In genomic region chr14:60250318-60251035, GRCh38 we compare ENCODE assay signal across 8 cellular contexts. TPM values are rescaled to one million over a fixed set of nuclear protein-coding genes. Genes with fewer than 3 reads are reported as not detected.
DNase-seq lines count a peak whose midpoint lies in the region; ATAC-seq, FAIRE-seq and TF ChIP-seq lines count a peak whose summit lies in the region.

No MANE protein-coding gene starts in this region.

- H3K9ac ChIP-seq in PC-3 (ENCODE audit: low read length) = peak overlapping the region; percentile 75
- H3K9ac ChIP-seq in neural cell (ENCODE audit: low read length) = peak overlapping the region; percentile 82

- H3F3A ChIP-seq in PC-3 (ENCODE audit: low read length, unreplicated experiment) = no peaks in the 10 kb centered on the region
- H3F3A ChIP-seq in neural cell (ENCODE audit: insufficient read depth, low read length, poor library complexity, severe bottlenecking) = peaks cover 7% of the 10 kb centered on the region

- peak overlapping the region; percentile 99 for H3K27ac ChIP-seq in left ventricle myocardium inferior (replicated peaks)
- peak overlapping the region; percentile 3 for H3K27ac ChIP-seq in PC-3 (ENCODE audit: low read length)
- H3K27ac ChIP-seq in neural cell (ENCODE audit: low read length) = peak overlapping the region; percentile 61

- H3K4me2 ChIP-seq in PC-3 (ENCODE audit: low read length) = peak overlapping the region; percentile 79
- H3K4me2 ChIP-seq in neural cell (ENCODE audit: low read length) = peak overlapping the region; percentile 91

- peaks cover 64% of the 10 kb centered on the region for H3K4me1 ChIP-seq in left ventricle myocardium inferior
- H3K4me1 ChIP-seq in PC-3 (ENCODE audit: insufficient read depth, low read length) = peaks cover 30% of the 10 kb centered on the region

- H3K27me3 ChIP-seq in left ventricle myocardium inferior (ENCODE audit: low read depth) = no peaks in the 10 kb centered on the region
- H3K27me3 ChIP-seq in PC-3 (ENCODE audit: low read length) = no peaks in the 10 kb centered on the region
- no peaks in the 10 kb centered on the region for H3K27me3 ChIP-seq in neural cell (ENCODE audit: insufficient read depth, low read depth, low read length)

- no peaks in the 10 kb centered on the region for H3K36me3 ChIP-seq in left ventricle myocardium inferior
- H3K36me3 ChIP-seq in PC-3 (ENCODE audit: low read depth, low read length) = no peaks in the 10 kb centered on the region
- H3K36me3 ChIP-seq in neural cell (ENCODE audit: insufficient read depth, low read length) = no peaks in the 10 kb centered on the region

- intact Hi-C loops in left ventricle myocardium inferior (cut with micrococcal nuclease) = no loop called here
- intact Hi-C loops in cardiac septum (cut with DNase I) = no loop called here
- intact Hi-C loops in PC-3 (cut with micrococcal nuclease) = loop anchor here (1.0 to 10.0 kb wide), 3 partner anchors 9 to 1014 kb away; no protein-coding TSS in a partner anchor

- POLR2A ChIA-PET in PC-3 (lab: Charles Lee; ENCODE audit: unreplicated experiment) = interaction anchor here (0.6 kb wide), 2 partner anchors 100 to 558 kb away, joined by 3 read pairs; no protein-coding TSS in a partner anchor

- CTCF ChIA-PET in PC-3 (lab: Charles Lee) = interaction anchor here (0.6 to 1.8 kb wide), 2 partner anchors 16 to 308 kb away, joined by 6 to 7 read pairs; no protein-coding TSS in a partner anchor

- H3K9me2 ChIP-seq in PC-3 (replicated peaks; ENCODE audit: low read length) (no peaks in the 10 kb centered on the region), neural cell (ENCODE audit: insufficient read depth, low read length) (no peaks in the 10 kb centered on the region)

- no peak for TF ChIP-seq EP300 in neural cell (conservative IDR thresholded peaks at IDR 0.05; ENCODE audit: poor library complexity, severe bottlenecking)

- H3K4me3 ChIP-seq in left ventricle myocardium inferior = peak overlapping the region; percentile 90
- H3K4me3 ChIP-seq in PC-3 (ENCODE audit: low read length) = peak overlapping the region; percentile 69
- H3K4me3 ChIP-seq in neural cell (ENCODE audit: low read length) = peak overlapping the region; percentile 71

- H3K9me3 ChIP-seq in left ventricle myocardium inferior (replicated peaks) (no peaks in the 10 kb centered on the region), PC-3 (ENCODE audit: low read length) (no peaks in the 10 kb centered on the region), neural cell (ENCODE audit: low read length) (no peaks in the 10 kb centered on the region)

- H2AFZ ChIP-seq in PC-3 (ENCODE audit: low read length) (peak overlapping the region; percentile 56), neural cell (ENCODE audit: low read depth, low read length) (no peak overlapping the region)

- H4K20me1 ChIP-seq in PC-3 (ENCODE audit: low read length) = peaks cover 36% of the 10 kb centered on the region
- H4K20me1 ChIP-seq in neural cell (ENCODE audit: insufficient read depth) = no peaks in the 10 kb centered on the region

- no peak for DNase-seq in left ventricle myocardium inferior
- DNase-seq in cardiac septum (ENCODE audit: low spot score) = no peak
- peak; percentile 71 for DNase-seq in PC-3
- no peak for DNase-seq in effector CD4-positive, alpha-beta T cell
- DNase-seq in NCI-H1436 treated with DMSO at 0.1 percent for 48 hours (lab: John Stamatoyannopoulos, UW) = no peak
- no peak for DNase-seq in SKM-1 treated with dmso at 0.1 percent for 144 hours (lab: John Stamatoyannopoulos, UW; ENCODE audit: unreplicated experiment)

- no peak for TF ChIP-seq CTCF in left ventricle myocardium inferior (IDR thresholded peaks at IDR 0.05; ENCODE audit: borderline replicate concordance)
- TF ChIP-seq CTCF in PC-3 (conservative IDR thresholded peaks at IDR 0.05; ENCODE audit: low read depth, low read length) = no peak
- no peak for TF ChIP-seq CTCF in neural cell (IDR thresholded peaks at IDR 0.05; ENCODE audit: poor library complexity, severe bottlenecking)

- TSS peak; percentile 30 for BruUV-seq in PC-3 (replicated peaks; lab: Mats Ljungman, UMichigan)

- peak; percentile 21 for FAIRE-seq in endometrium (lab: Jason Lieb, UNC)

- peaks cover 55% of the 10 kb centered on the region for H3K79me2 ChIP-seq in PC-3 (ENCODE audit: low read length)
- peaks cover 53% of the 10 kb centered on the region for H3K79me2 ChIP-seq in neural cell (replicated peaks; ENCODE audit: insufficient read depth, low read length)

- no peak for ATAC-seq in PC-3

- TF ChIP-seq RAD21 in neural cell (conservative IDR thresholded peaks at IDR 0.05) = no peak

TF ChIP-seq in neural cell, 6 proteins besides CTCF, POLR2A, EP300 and RAD21:
- TF ChIP-seq MXI1 (conservative IDR thresholded peaks at IDR 0.05; ENCODE audit: poor library complexity, severe bottlenecking) (peak; percentile 65), POLR2AphosphoS5 (IDR thresholded peaks at IDR 0.05) (no peak)

RNA-seq across cellular contexts. Expression of gene PPM1A, which starts 1.5 kb away (rescaled TPM):
- total RNA-seq in left ventricle myocardium inferior (98.8 TPM), cardiac septum (88.5 TPM), PC-3 (2014; rRNA removed) (69.3 and 69.4 TPM in 2 replicates)
- 49.6 and 52.1 TPM in 2 replicates for polyA plus RNA-seq in neural cell
- polyA minus RNA-seq in neural cell = 119 and 137 TPM in 2 replicates

Comparison
In these comparisons a context has a peak if more than half of its experiments do, and no peak if none do; other contexts are left out.
1. H3K27ac ChIP-seq: peak in every context shown above with its lines; median percentile 99 in left ventricle myocardium inferior; 61 in neural cell; 3 in PC-3.